17 cellular contexts compared by ENCODE assay signal in the genomic region with DNA sequence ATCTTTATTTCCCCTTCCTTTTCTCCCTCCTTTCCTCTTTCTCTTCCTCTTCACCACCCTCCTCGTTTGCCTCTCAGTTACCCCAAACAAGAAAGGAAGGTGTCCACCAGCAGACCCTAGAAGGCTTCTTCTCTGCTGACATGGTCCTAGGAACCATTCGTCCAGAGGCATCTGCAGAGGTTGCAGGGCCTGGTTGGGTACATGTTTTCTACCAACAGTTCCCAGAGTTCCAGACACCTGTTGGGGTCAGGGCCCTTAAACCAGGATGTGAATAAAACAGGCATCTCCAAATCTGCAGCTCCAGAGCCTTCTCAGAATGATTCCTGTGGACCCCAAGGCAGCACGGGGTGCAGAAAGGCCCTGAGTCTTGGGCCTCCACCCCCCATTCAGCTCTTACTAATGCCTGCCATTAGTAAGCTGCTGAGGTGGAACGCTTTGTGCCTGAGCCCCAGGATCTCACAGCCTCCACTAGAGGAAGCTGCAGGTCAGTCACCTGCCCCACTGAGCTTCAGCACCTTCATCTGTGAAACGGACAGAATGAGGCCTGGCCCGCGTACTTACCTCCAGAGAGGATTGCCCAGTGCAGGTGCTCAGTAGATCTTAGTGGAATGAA.
DNase-seq lines count a peak whose midpoint lies in the region; ATAC-seq and TF ChIP-seq lines count a peak whose summit lies in the region.
"Had no signal": no experiment of that assay in that cellular context is flagged by ENCODE, and none has a peak within 500 bp of the region (broad histone marks: within the 10 kb centered on the region; RNA-seq: fewer than 3 reads in every experiment).

No MANE protein-coding gene starts in this region.

- H3K4me1 ChIP-seq in right atrium auricular region (no peaks in the 10 kb centered on the region), lung (ENCODE audit: control insufficient read depth in 2 of 2, insufficient read depth in 2 of 2, low read length in 2 of 2) (no peaks in the 10 kb centered on the region)
- H3K4me1 ChIP-seq: BLaER1 treated with 17β-estradiol and CSF1 and Interleukin-3, amounts not matched to agents 10 nM and 100 nM had no signal

- H3K27me3 ChIP-seq in right atrium auricular region, result no peaks in the 10 kb centered on the region
- H3K27me3 ChIP-seq in lung (ENCODE audit: control insufficient read depth, insufficient read depth), result no peaks in the 10 kb centered on the region
- H3K27me3 ChIP-seq: BLaER1 treated with 17β-estradiol and CSF1 and Interleukin-3, amounts not matched to agents 10 nM and 100 nM had no signal

- no peak for ATAC-seq in left cardiac atrium
- no peak for ATAC-seq in lung (ENCODE audit: insufficient read depth, low FRiP score)
- no peak for ATAC-seq in HG02840 (IDR thresholded peaks at IDR 0.05; ENCODE audit: low FRiP score, unreplicated experiment)
- ATAC-seq: CD8-positive, alpha-beta T cell; PC-3 had no signal

- WGBS in lung, 2 donors, result 88 to 91% methylated on average over 7 of the region's 7 CpGs

- H3K27ac ChIP-seq in right atrium auricular region, result no peak overlapping the region
- no peak overlapping the region for H3K27ac ChIP-seq in lung (ENCODE audit: low read depth in 1 of 2, low read length in 1 of 2)
- H3K27ac ChIP-seq: BLaER1 treated with 17β-estradiol and CSF1 and Interleukin-3, amounts not matched to agents 10 nM and 100 nM had no signal

- TF ChIP-seq CTCF in right atrium auricular region (IDR thresholded peaks at IDR 0.05), result no peak
- no peak for TF ChIP-seq CTCF in lung (IDR thresholded peaks at IDR 0.05; ENCODE audit: control extremely low read depth, extremely low read depth)

- H3K4me3 ChIP-seq in right atrium auricular region, result no peak overlapping the region
- H3K4me3 ChIP-seq in lung, result no peak overlapping the region
- H3K4me3 ChIP-seq: BLaER1 treated with 17β-estradiol and CSF1 and Interleukin-3, amounts not matched to agents 10 nM and 100 nM had no signal

- intact Hi-C loops in left cardiac atrium (cut with DNase I), result no loop called here

- H3K36me3 ChIP-seq in right atrium auricular region (no peaks in the 10 kb centered on the region), lung (ENCODE audit: control insufficient read depth in 2 of 2, insufficient read depth in 2 of 2, low read length in 2 of 2) (no peaks in the 10 kb centered on the region)
- H3K36me3 ChIP-seq: BLaER1 treated with 17β-estradiol and CSF1 and Interleukin-3, amounts not matched to agents 10 nM and 100 nM had no signal

- DNase-seq in right atrium auricular region (ENCODE audit: low spot score), result peak; percentile 49
- DNase-seq in left cardiac atrium, result no peak
- DNase-seq in ecto neural progenitor cell (ENCODE audit: low spot score), result peak; percentile 29
- peak; percentile 18 for DNase-seq in lung (ENCODE audit: low spot score)
- no peak for DNase-seq in stimulated activated CD4-positive, alpha-beta T cell treated with anti-CD3 and anti-CD28 coated beads, Interleukin-4, amount 100 ng/mL, for 4 hours
- no peak for DNase-seq in putamen (ENCODE audit: low spot score)
- DNase-seq: CD8-positive, alpha-beta T cell; KG1; NCI-H187; NCI-H446 treated with DMSO at 0.1 percent for 48 hours; NCI-H774; PC-3; RPMI8226; SHP77 treated with DMSO at 0.1 percent for 48 hours; SK-N-SH had no signal

- H3K9me3 ChIP-seq in right atrium auricular region, result peaks cover 0 to 11% of the 10 kb centered on the region in 2 donors
- H3K9me3 ChIP-seq in lung (ENCODE audit: control insufficient read depth in 2 of 2, insufficient read depth in 1 of 2, low read length in 1 of 2), result peaks cover 2 to 3% of the 10 kb centered on the region in 2 donors
- H3K9me3 ChIP-seq: SK-N-SH had no signal

Comparison
In these comparisons a context has a peak if more than half of its experiments do, and no peak if none do; other contexts are left out.
1. DNase-seq: peak in right atrium auricular region (single experiment), ecto neural progenitor cell (single experiment) and lung (single experiment); none in left cardiac atrium (single experiment), stimulated activated CD4-positive, alpha-beta T cell treated with anti-CD3 and anti-CD28 coated beads, Interleukin-4, amount 100 ng/mL, for 4 hours (0 of 2) and putamen (single experiment).